Comparison of ENCODE assay signal across 1 cellular context in genomic region chr1:75394386-75395139, GRCh38.
TF ChIP-seq lines count a peak whose summit lies in the region.

No MANE protein-coding gene starts in this region.

TF ChIP-seq in GM23338, 12 proteins besides CTCF, POLR2A, EP300 and RAD21 (continued from another document):
- TF ChIP-seq REST (IDR thresholded peaks at IDR 0.05; ENCODE audit: unreplicated experiment), result no peak
